8 cellular contexts compared by ENCODE assay signal in genomic region chr17:9291912-9292562, GRCh38.
DNase-seq lines count a peak whose midpoint lies in the region; ATAC-seq and TF ChIP-seq lines count a peak whose summit lies in the region.

No MANE protein-coding gene starts in this region.

- H3K27me3 ChIP-seq in cardiac muscle cell: peaks cover 4% of the 10 kb centered on the region

- H3K9me3 ChIP-seq in cardiac muscle cell (ENCODE audit: low read depth): no peaks in the 10 kb centered on the region

- TF ChIP-seq POLR2A in NB4 (IDR thresholded peaks at IDR 0.05; ENCODE audit: extremely low read depth, insufficient read length): no peak

- peak; percentile 35 for DNase-seq in NB4 (ENCODE audit: low read depth)
- peak; percentile 52 for DNase-seq in activated naive CD4-positive, alpha-beta T cell treated with Interleukin-2 at 50 U/mL for 16 hours
- peak; percentile 20 to 45 for DNase-seq in cardiac muscle cell (ENCODE audit: low read depth in 1 of 2, low spot score in 1 of 2)
- DNase-seq in retina: peak; percentile 41

- no peaks in the 10 kb centered on the region for H3K36me3 ChIP-seq in cardiac muscle cell

- ATAC-seq in HG03280 (IDR thresholded peaks at IDR 0.05; ENCODE audit: unreplicated experiment): no peak
- ATAC-seq in GM19463 (IDR thresholded peaks at IDR 0.05; ENCODE audit: unreplicated experiment): no peak
- ATAC-seq in GM19455 (IDR thresholded peaks at IDR 0.05; ENCODE audit: unreplicated experiment): no peak

- H3K4me3 ChIP-seq in NB4 (ENCODE audit: low read depth, low read length) (no peak overlapping the region), cardiac muscle cell (no peak overlapping the region)

- H3K27ac ChIP-seq in cardiac muscle cell: no peak overlapping the region

- H3K4me1 ChIP-seq in cardiac muscle cell (ENCODE audit: low read depth): no peaks in the 10 kb centered on the region

- TF ChIP-seq CTCF in GM12872 (IDR thresholded peaks at IDR 0.05; ENCODE audit: insufficient read depth, low read depth, low read length) (peak; percentile 90), NB4 (IDR thresholded peaks at IDR 0.05; ENCODE audit: low read depth, low read length) (peak; percentile 43), cardiac muscle cell (IDR thresholded peaks at IDR 0.05; ENCODE audit: low read depth, low read length) (peak; percentile 56)
